Comparison of ENCODE assay signal across 8 cellular contexts in genomic region chr3:53109822-53110771, GRCh38. TPM values are rescaled to one million over a fixed set of nuclear protein-coding genes. Genes with fewer than 3 reads are reported as not detected.
DNase-seq lines count a peak whose midpoint lies in the region; ATAC-seq and TF ChIP-seq lines count a peak whose summit lies in the region.

No MANE protein-coding gene starts in this region.

- ATAC-seq in psoas muscle (peak in 3 of 4 donors; percentile 45 to 56 (median 56)), GM19452 (IDR thresholded peaks at IDR 0.05; ENCODE audit: unreplicated experiment) (no peak), HG02798 (IDR thresholded peaks at IDR 0.05; ENCODE audit: poor library complexity, unreplicated experiment) (no peak)

- peaks cover 28% of the 10 kb centered on the region for H3K4me1 ChIP-seq in psoas muscle

- intact Hi-C loops in psoas muscle (cut with DNase I) = no loop called here

- TF ChIP-seq CTCF in GM10266 (IDR thresholded peaks at IDR 0.05; ENCODE audit: control insufficient read depth, insufficient read depth, low read depth, missing control alignments) (peak; percentile 45), NB4 (IDR thresholded peaks at IDR 0.05; ENCODE audit: low read depth, low read length) (peak; percentile 69), psoas muscle (IDR thresholded peaks at IDR 0.05) (peak; percentile 30)

- no peak overlapping the region for H3K27ac ChIP-seq in psoas muscle

- peaks cover 30% of the 10 kb centered on the region for H3K4me1 Mint-ChIP-seq in activated T-cell treated with anti-CD3 and anti-CD28 coated beads, Interleukin-2, amount 50 U/mL, for 24 hours (ENCODE audit: low read depth)

- TF ChIP-seq POLR2A in NB4 (IDR thresholded peaks at IDR 0.05; ENCODE audit: extremely low read depth, insufficient read length) = no peak

- WGBS in psoas muscle, 3 donors = 65 to 73% (median 69%) methylated on average over 12 of the region's 12 CpGs

- no peaks in the 10 kb centered on the region for H3K27me3 ChIP-seq in psoas muscle (ENCODE audit: insufficient read depth in 3 of 3, low read length in 2 of 3)

- H3K36me3 ChIP-seq in psoas muscle (ENCODE audit: insufficient read depth in 1 of 2, low read depth in 1 of 2) = peaks cover 3 to 61% of the 10 kb centered on the region in 2 donors

- no peaks in the 10 kb centered on the region for H3K9me3 Mint-ChIP-seq in activated T-cell treated with anti-CD3 and anti-CD28 coated beads, Interleukin-2, amount 50 U/mL, for 24 hours

- H3K4me3 ChIP-seq in NB4 (ENCODE audit: low read depth, low read length) (no peak overlapping the region), psoas muscle (no peak overlapping the region)

- peak overlapping the region; percentile 90 for H3K27ac Mint-ChIP-seq in activated T-cell treated with anti-CD3 and anti-CD28 coated beads, Interleukin-2, amount 50 U/mL, for 24 hours

- peak overlapping the region; percentile 39 for H3K4me3 Mint-ChIP-seq in activated T-cell treated with anti-CD3 and anti-CD28 coated beads, Interleukin-2, amount 50 U/mL, for 24 hours

- H3K9me3 ChIP-seq in psoas muscle = no peaks in the 10 kb centered on the region

- H3K36me3 Mint-ChIP-seq in activated T-cell treated with anti-CD3 and anti-CD28 coated beads, Interleukin-2, amount 50 U/mL, for 24 hours (ENCODE audit: low read depth) = peaks cover 72% of the 10 kb centered on the region

- DNase-seq in GM10266 (ENCODE audit: extremely low spot score) = peak; percentile 17
- DNase-seq in NB4 (ENCODE audit: low read depth) = peak; percentile 78
- peak; percentile 47 for DNase-seq in activated T-cell treated with anti-CD3 and anti-CD28 coated beads, Interleukin-2, amount 50 U/mL, for 24 hours
- DNase-seq in foreskin melanocyte = peak; percentile 31
- DNase-seq in psoas muscle = peak; percentile 56 to 75
- DNase-seq in NCI-H1436 (lab: John Stamatoyannopoulos, UW) = no peak

- no peaks in the 10 kb centered on the region for H3K27me3 Mint-ChIP-seq in activated T-cell treated with anti-CD3 and anti-CD28 coated beads, Interleukin-2, amount 50 U/mL, for 24 hours

RNA-seq across cellular contexts. Expression of gene RFT1, which starts 20.1 kb away (rescaled TPM):
- 1 to 10 TPM; 5.7 to 8.8 (median 6.5) TPM for total RNA-seq in psoas muscle
- 10 to 100 TPM in 1 of 3 donors, 1 to 10 TPM in 2; 5.4 to 13.2 (median 8.1) TPM for polyA plus RNA-seq in psoas muscle

RNA-seq across cellular contexts. Expression of gene PRKCD, which starts 50.9 kb away (rescaled TPM):
- 1 to 10 TPM; 3.2 to 8.4 (median 4.5) TPM for total RNA-seq in psoas muscle
- 1 to 10 TPM; 3.5 to 4.9 (median 3.9) TPM for polyA plus RNA-seq in psoas muscle

Comparison
In these comparisons a context has a peak if more than half of its experiments do, and no peak if none do; other contexts are left out.
1. ATAC-seq: peak in psoas muscle (3 of 4); none in GM19452 (single experiment) and HG02798 (single experiment).
2. Peak in every context shown above with its lines, with median percentiles within 50 percentile points of each other: CTCF ChIP-seq.